Comparison of ENCODE assay signal across 12 cellular contexts in genomic region chr14:64423987-64424386, GRCh38. TPM values are rescaled to one million over a fixed set of nuclear protein-coding genes. Genes with fewer than 3 reads are reported as not detected.
DNase-seq lines count a peak whose midpoint lies in the region; ATAC-seq and TF ChIP-seq lines count a peak whose summit lies in the region.
"Had no signal": no experiment of that assay in that cellular context is flagged by ENCODE, and none has a peak within 500 bp of the region (broad histone marks: within the 10 kb centered on the region; RNA-seq: fewer than 3 reads in every experiment).

No MANE protein-coding gene starts in this region.

- DNase-seq in activated CD4-positive, alpha-beta T cell treated with anti-CD3 and anti-CD28 coated beads, Interleukin-2, amount 10 ng/mL, durations not matched to agents 24 days and 14 days = no peak
- no peak for DNase-seq in activated CD4-positive, alpha-beta T cell treated with anti-CD3 and anti-CD28 coated beads, Interleukin-2, amount 50 U/mL, for 4 hours
- DNase-seq in RWPE2 (ENCODE audit: low spot score) = no peak
- peak; percentile 19 for DNase-seq in dermis blood vessel endothelial cell
- peak; percentile 74 for DNase-seq in putamen (ENCODE audit: low spot score)
- DNase-seq in NCI-H446 treated with DMSO at 0.1 percent for 48 hours (lab: John Stamatoyannopoulos, UW) = no peak
- no peak for DNase-seq in chondrocyte (ENCODE audit: low spot score)
- DNase-seq in activated naive CD8-positive, alpha-beta T cell treated with anti-CD3 and anti-CD28 coated beads for 36 hours = no peak
- DNase-seq: activated naive CD4-positive, alpha-beta T cell treated with anti-CD3 and anti-CD28 coated beads for 36 hours; small intestine had no signal

- ATAC-seq in RWPE2 (ENCODE audit: low read depth) = peak; percentile 40; the same call in 2 of the 3 replicates
- ATAC-seq: GM23338 had no signal

- H3K4me3 Mint-ChIP-seq in activated CD4-positive, alpha-beta T cell treated with anti-CD3 and anti-CD28 coated beads, Interleukin-2, amount 10 ng/mL, durations not matched to agents 24 days and 14 days = no peak overlapping the region
- no peak overlapping the region for H3K4me3 Mint-ChIP-seq in chondrocyte (ENCODE audit: unreplicated experiment)
- no peak overlapping the region for H3K4me3 Mint-ChIP-seq in activated naive CD8-positive, alpha-beta T cell treated with anti-CD3 and anti-CD28 coated beads for 36 hours
- H3K4me3 Mint-ChIP-seq: activated naive CD4-positive, alpha-beta T cell treated with anti-CD3 and anti-CD28 coated beads for 36 hours; GM23338 had no signal

- no peaks in the 10 kb centered on the region for H3K27me3 Mint-ChIP-seq in activated CD4-positive, alpha-beta T cell treated with anti-CD3 and anti-CD28 coated beads, Interleukin-2, amount 10 ng/mL, durations not matched to agents 24 days and 14 days
- H3K27me3 Mint-ChIP-seq in chondrocyte (ENCODE audit: low read depth) = no peaks in the 10 kb centered on the region
- no peaks in the 10 kb centered on the region for H3K27me3 Mint-ChIP-seq in activated naive CD8-positive, alpha-beta T cell treated with anti-CD3 and anti-CD28 coated beads for 36 hours

- H3K4me1 Mint-ChIP-seq in activated CD4-positive, alpha-beta T cell treated with anti-CD3 and anti-CD28 coated beads, Interleukin-2, amount 10 ng/mL, durations not matched to agents 24 days and 14 days = peaks cover 20% of the 10 kb centered on the region
- H3K4me1 Mint-ChIP-seq in chondrocyte (ENCODE audit: low read depth) = peaks cover 17% of the 10 kb centered on the region
- peaks cover 4% of the 10 kb centered on the region for H3K4me1 Mint-ChIP-seq in activated naive CD8-positive, alpha-beta T cell treated with anti-CD3 and anti-CD28 coated beads for 36 hours
- H3K4me1 Mint-ChIP-seq: GM23338 had no signal

- no peaks in the 10 kb centered on the region for H3K27me3 ChIP-seq in RWPE2 (ENCODE audit: insufficient read depth, poor library complexity, severe bottlenecking)

- peaks cover 98% of the 10 kb centered on the region for H3K36me3 ChIP-seq in RWPE2 (ENCODE audit: low read depth)

- H3K4me3 ChIP-seq in RWPE2 (ENCODE audit: severe bottlenecking) = no peak overlapping the region
- H3K4me3 ChIP-seq: GM23338 had no signal

- intact Hi-C loops in activated CD4-positive, alpha-beta T cell treated with anti-CD3 and anti-CD28 coated beads, Interleukin-2, amount 10 ng/mL, durations not matched to agents 24 days and 14 days (cut with micrococcal nuclease) = no loop called here

- H3K36me3 Mint-ChIP-seq in activated CD4-positive, alpha-beta T cell treated with anti-CD3 and anti-CD28 coated beads, Interleukin-2, amount 10 ng/mL, durations not matched to agents 24 days and 14 days (ENCODE audit: low read depth) = peaks cover 78% of the 10 kb centered on the region
- peaks cover 31% of the 10 kb centered on the region for H3K36me3 Mint-ChIP-seq in chondrocyte (ENCODE audit: low read depth)
- peaks cover 42% of the 10 kb centered on the region for H3K36me3 Mint-ChIP-seq in activated naive CD8-positive, alpha-beta T cell treated with anti-CD3 and anti-CD28 coated beads for 36 hours

- peak overlapping the region; percentile 15 for H3K27ac Mint-ChIP-seq in activated CD4-positive, alpha-beta T cell treated with anti-CD3 and anti-CD28 coated beads, Interleukin-2, amount 10 ng/mL, durations not matched to agents 24 days and 14 days
- H3K27ac Mint-ChIP-seq in chondrocyte (ENCODE audit: unreplicated experiment) = no peak overlapping the region
- no peak overlapping the region for H3K27ac Mint-ChIP-seq in activated naive CD8-positive, alpha-beta T cell treated with anti-CD3 and anti-CD28 coated beads for 36 hours
- H3K27ac Mint-ChIP-seq: activated naive CD4-positive, alpha-beta T cell treated with anti-CD3 and anti-CD28 coated beads for 36 hours; GM23338 had no signal

- TF ChIP-seq CTCF in RWPE2 (IDR thresholded peaks at IDR 0.05; ENCODE audit: poor library complexity, severe bottlenecking) (no peak), chondrocyte (IDR thresholded peaks at IDR 0.05) (no peak)

- H3K27ac ChIP-seq in RWPE2 (ENCODE audit: poor library complexity, severe bottlenecking) = no peak overlapping the region
- H3K27ac ChIP-seq: KMS-11 had no signal

- H3K9me3 ChIP-seq in RWPE2 (ENCODE audit: severe bottlenecking) = no peaks in the 10 kb centered on the region

- H3K4me1 ChIP-seq in RWPE2 (ENCODE audit: insufficient read depth, poor library complexity, severe bottlenecking) = peaks cover 12% of the 10 kb centered on the region

- no peaks in the 10 kb centered on the region for H3K9me3 Mint-ChIP-seq in activated CD4-positive, alpha-beta T cell treated with anti-CD3 and anti-CD28 coated beads, Interleukin-2, amount 10 ng/mL, durations not matched to agents 24 days and 14 days
- no peaks in the 10 kb centered on the region for H3K9me3 Mint-ChIP-seq in chondrocyte (ENCODE audit: low read depth)
- no peaks in the 10 kb centered on the region for H3K9me3 Mint-ChIP-seq in activated naive CD8-positive, alpha-beta T cell treated with anti-CD3 and anti-CD28 coated beads for 36 hours
- H3K9me3 Mint-ChIP-seq: activated naive CD4-positive, alpha-beta T cell treated with anti-CD3 and anti-CD28 coated beads for 36 hours; GM23338 had no signal

RNA-seq across cellular contexts. Expression of gene MTHFD1, which starts 35.8 kb away (rescaled TPM):
- total RNA-seq in activated CD4-positive, alpha-beta T cell treated with anti-CD3 and anti-CD28 coated beads, Interleukin-2, amount 10 ng/mL, durations not matched to agents 24 days and 14 days = 246 and 249 TPM in 2 replicates
- 39.8 and 112 TPM in 2 replicates for total RNA-seq in dermis blood vessel endothelial cell
- total RNA-seq in chondrocyte = 54.2 to 94.9 TPM (median 55.4 TPM) in 3 replicates
- total RNA-seq in activated naive CD8-positive, alpha-beta T cell treated with anti-CD3 and anti-CD28 coated beads for 36 hours = 100 to 1,000 TPM; 266 to 269 TPM

RNA-seq across cellular contexts. Expression of gene AKAP5, which starts 41.3 kb away (rescaled TPM):
- total RNA-seq in activated CD4-positive, alpha-beta T cell treated with anti-CD3 and anti-CD28 coated beads, Interleukin-2, amount 10 ng/mL, durations not matched to agents 24 days and 14 days = 0.90 and 0.98 TPM in 2 replicates
- total RNA-seq in dermis blood vessel endothelial cell (0.47 and 0.68 TPM in 2 replicates), chondrocyte (4.2 to 9.0 TPM (median 4.3 TPM) in 3 replicates)
- total RNA-seq in activated naive CD8-positive, alpha-beta T cell treated with anti-CD3 and anti-CD28 coated beads for 36 hours = 1 to 10 TPM; 1.2 to 1.4 TPM

Comparison
In these comparisons a context has a peak if more than half of its experiments do, and no peak if none do; other contexts are left out.
1. DNase-seq: peak in dermis blood vessel endothelial cell (single experiment) and putamen (single experiment); none in activated CD4-positive, alpha-beta T cell treated with anti-CD3 and anti-CD28 coated beads, Interleukin-2, amount 10 ng/mL, durations not matched to agents 24 days and 14 days (single experiment), activated CD4-positive, alpha-beta T cell treated with anti-CD3 and anti-CD28 coated beads, Interleukin-2, amount 50 U/mL, for 4 hours (0 of 2), RWPE2 (single experiment), NCI-H446 treated with DMSO at 0.1 percent for 48 hours (single experiment), chondrocyte (single experiment) and activated naive CD8-positive, alpha-beta T cell treated with anti-CD3 and anti-CD28 coated beads for 36 hours (single experiment).